In the genomic region with DNA sequence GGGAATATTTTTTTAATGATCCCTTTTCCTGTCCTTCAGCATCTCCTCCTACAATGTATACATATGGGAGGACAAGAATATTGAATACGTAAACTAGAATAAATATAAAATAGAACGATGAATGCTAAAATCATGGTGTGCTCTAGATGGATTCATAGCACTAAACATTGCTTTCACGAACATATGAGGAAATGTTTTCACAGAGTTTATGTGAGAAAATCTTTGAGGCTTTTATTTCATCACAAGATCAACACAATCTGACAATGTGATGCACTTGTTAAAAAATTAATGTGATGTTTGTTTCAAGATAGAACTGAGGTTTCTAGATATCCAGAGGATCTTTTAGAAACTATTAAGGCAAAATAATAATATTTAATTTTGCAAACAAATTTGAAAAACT, we compare ENCODE assay signal across 14 cellular contexts. TPM values are rescaled to one million over a fixed set of nuclear protein-coding genes. Genes with fewer than 3 reads are reported as not detected.
"Had no signal": no experiment of that assay in that cellular context is flagged by ENCODE, and none has a peak within 500 bp of the region (broad histone marks: within the 10 kb centered on the region; RNA-seq: fewer than 3 reads in every experiment).

No MANE protein-coding gene starts in this region.

- ATAC-seq: activated CD8-positive, alpha-beta T cell treated with anti-CD3 and anti-CD28 coated beads for 36 hours had no signal

- H3K27me3 ChIP-seq: tibial artery had no signal

- H3K9ac ChIP-seq: parathyroid adenoma had no signal

- H3K36me3 Mint-ChIP-seq: brain had no signal

- H3K79me2 ChIP-seq: parathyroid adenoma had no signal

- H3K27me3 Mint-ChIP-seq: activated CD8-positive, alpha-beta T cell treated with anti-CD3 and anti-CD28 coated beads for 36 hours; brain; dendritic cell treated with granulocyte-macrophage colony-stimulating factor and Interleukin-4, amounts not matched to agents 40 ng/mL and 50 ng/mL, for 4 days; memory B cell had no signal

- H2AFZ ChIP-seq: parathyroid adenoma had no signal

- DNase-seq: activated CD8-positive, alpha-beta memory T cell treated with anti-CD3 and anti-CD28 coated beads, Interleukin-2, amount 50 U/mL, for 4 hours; activated CD8-positive, alpha-beta T cell treated with anti-CD3 and anti-CD28 coated beads for 36 hours; activated naive CD4-positive, alpha-beta T cell treated with anti-CD3 and anti-CD28 coated beads for 36 hours; endodermal cell; T1000; tibial artery had no signal

- H3K4me3 Mint-ChIP-seq: activated naive CD4-positive, alpha-beta T cell treated with anti-CD3 and anti-CD28 coated beads for 36 hours; brain; endodermal cell; neural crest cell had no signal

- H3K9me3 Mint-ChIP-seq: activated naive CD4-positive, alpha-beta T cell treated with anti-CD3 and anti-CD28 coated beads for 36 hours; dendritic cell treated with granulocyte-macrophage colony-stimulating factor and Interleukin-4, amounts not matched to agents 40 ng/mL and 50 ng/mL, for 4 days; endodermal cell; memory B cell; neural crest cell had no signal

- H3K4me1 Mint-ChIP-seq: brain, endodermal cell, neural crest cell had no signal

- H3K27ac Mint-ChIP-seq: activated CD8-positive, alpha-beta T cell treated with anti-CD3 and anti-CD28 coated beads for 36 hours; activated naive CD4-positive, alpha-beta T cell treated with anti-CD3 and anti-CD28 coated beads for 36 hours; brain; dendritic cell treated with granulocyte-macrophage colony-stimulating factor and Interleukin-4, amounts not matched to agents 40 ng/mL and 50 ng/mL, for 4 days; endodermal cell; memory B cell had no signal

- H3K4me1 ChIP-seq: parathyroid adenoma had no signal

- H3K36me3 ChIP-seq: tibial artery had no signal

- H3K9me3 ChIP-seq: tibial artery had no signal

- H3K4me3 ChIP-seq: tibial artery had no signal

- H3K27ac ChIP-seq: parathyroid adenoma, tibial artery had no signal

RNA-seq across cellular contexts. Expression of a gene that starts 3.0 kb away (rescaled TPM):
- total RNA-seq: endodermal cell, neural crest cell had no signal

RNA-seq across cellular contexts. Expression of a gene that starts 7.2 kb away (rescaled TPM):
- total RNA-seq: endodermal cell, neural crest cell had no signal

RNA-seq across cellular contexts. Expression of a gene that starts 19.2 kb away (rescaled TPM):
- total RNA-seq: activated CD8-positive, alpha-beta T cell treated with anti-CD3 and anti-CD28 coated beads for 36 hours; activated naive CD4-positive, alpha-beta T cell treated with anti-CD3 and anti-CD28 coated beads for 36 hours; activated T-helper 1 cell treated with anti-CD3 and anti-CD28 coated beads, Interleukin-12 subunit alpha, Interleukin-12 subunit beta, Interleukin-2, Interleukin-4 antibody, amounts not matched to agents 30 ng/mL and 10 ng/mL and 1 ng/mL, durations not matched to agents 14 hours and 24 hours and 36 hours; endodermal cell; mucosa of gallbladder; neural crest cell; renal cortical epithelial cell had no signal
